ENCODE assay signal across 21 cellular contexts in the genomic region with DNA sequence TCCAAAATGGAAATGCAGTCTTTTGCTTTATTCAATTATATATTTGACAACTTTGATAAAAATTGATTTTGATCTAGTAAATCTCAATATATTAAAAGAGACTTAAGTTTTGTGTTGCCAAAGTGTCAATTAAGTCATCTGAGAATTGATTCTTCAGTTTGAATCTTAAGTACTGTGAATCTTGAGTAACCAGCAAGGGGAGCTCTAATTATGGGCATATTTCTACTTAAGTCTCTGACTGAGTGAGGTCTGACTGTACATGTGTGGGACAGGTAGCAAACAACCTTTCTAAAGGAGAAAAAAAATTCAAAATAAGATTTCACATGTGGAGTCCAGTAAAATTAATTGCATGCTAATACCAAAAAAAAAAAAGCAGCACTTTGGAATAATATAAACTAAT.
DNase-seq lines count a peak whose midpoint lies in the region; ATAC-seq and TF ChIP-seq lines count a peak whose summit lies in the region.
"Had no signal": no experiment of that assay in that cellular context is flagged by ENCODE, and none has a peak within 500 bp of the region (broad histone marks: within the 10 kb centered on the region; RNA-seq: fewer than 3 reads in every experiment).

No MANE protein-coding gene starts in this region.

- TF ChIP-seq EP300 in stomach (IDR thresholded peaks at IDR 0.05) = no peak

- H3K9me3 ChIP-seq in DOHH2 (ENCODE audit: control insufficient read depth, insufficient read depth, low read length) (peaks cover 6% of the 10 kb centered on the region; the same call in 1 of the 2 replicates), stomach (no peaks in the 10 kb centered on the region)

- H3K9me2 ChIP-seq in DOHH2 (replicated peaks; ENCODE audit: control insufficient read depth, low read length) = no peaks in the 10 kb centered on the region

- peaks cover 5% of the 10 kb centered on the region; the same call in 1 of the 2 replicates for H3K36me3 ChIP-seq in DOHH2 (ENCODE audit: control insufficient read depth, low read length)
- H3K36me3 ChIP-seq in stomach = no peaks in the 10 kb centered on the region

- TF ChIP-seq POLR2A in stomach (IDR thresholded peaks at IDR 0.05) = no peak

- H3K4me1 ChIP-seq in DOHH2 (ENCODE audit: control insufficient read depth, low read length) (peaks cover 26% of the 10 kb centered on the region), stomach (no peaks in the 10 kb centered on the region)

- H3K27me3 ChIP-seq in DOHH2 (ENCODE audit: control insufficient read depth, low read length) (no peaks in the 10 kb centered on the region), stomach (no peaks in the 10 kb centered on the region)

- H3K4me3 ChIP-seq in DOHH2 (ENCODE audit: low read length) (no peak overlapping the region), epithelial cell of esophagus (ENCODE audit: low read length) (no peak overlapping the region), stomach (no peak overlapping the region)

- H4K20me1 ChIP-seq in DOHH2 (ENCODE audit: control insufficient read depth, insufficient read depth, low read depth, low read length) = no peaks in the 10 kb centered on the region

- in situ Hi-C loops in ACHN (cut with HindIII; ENCODE audit: low pct_ligation_motif_present, low pct_unique_long_range_greater_than_20kb, low sequenced_read_pairs) = no loop called here

- intact Hi-C loops in stomach (cut with DNase I; ENCODE audit: low total_unique reads) = no loop called here

- peaks cover 14% of the 10 kb centered on the region for H3F3A ChIP-seq in DOHH2 (ENCODE audit: control insufficient read depth, insufficient read depth)

- TF ChIP-seq CTCF in DOHH2 (IDR thresholded peaks at IDR 0.05; ENCODE audit: low read depth, low read length, poor library complexity, severe bottlenecking) = peak; percentile 21
- TF ChIP-seq CTCF in epithelial cell of esophagus (IDR thresholded peaks at IDR 0.05; ENCODE audit: insufficient read depth, low read depth, low read length, missing control alignments) = no peak
- TF ChIP-seq CTCF in stomach (IDR thresholded peaks at IDR 0.05) = peak in 1 of 7 experiments; percentile 24

- no peak for ATAC-seq in HG03139 (IDR thresholded peaks at IDR 0.05; ENCODE audit: unreplicated experiment)
- ATAC-seq: activated CD4-positive, alpha-beta T cell treated with anti-CD3 and anti-CD28 coated beads for 36 hours; activated T-cell treated with anti-CD3 and anti-CD28 coated beads, Interleukin-2, amount 50 U/mL, for 72 hours; CD8-positive, alpha-beta T cell; Right ventricle myocardium inferior; stimulated activated memory B cell treated with anti-CD40 and anti-IgM and Interleukin-4, amounts not matched to agents 10 μg/mL and 1 μg/mL and 100 μg/mL, for 72 hours had no signal

- no peaks in the 10 kb centered on the region for H3K79me2 ChIP-seq in DOHH2 (ENCODE audit: control insufficient read depth, low read length)

- no peak overlapping the region for H3K4me2 ChIP-seq in DOHH2 (ENCODE audit: low read length)
- H3K4me2 ChIP-seq: KMS-11 had no signal

- DNase-seq in ACHN (peak; percentile 9), RKO (ENCODE audit: low spot score) (peak; percentile 6), epithelial cell of esophagus (ENCODE audit: low read depth) (peak; percentile 2), stomach (no peak), amygdala (lab: John Stamatoyannopoulos, UW) (no peak)
- DNase-seq: activated CD4-positive, alpha-beta T cell treated with anti-CD3 and anti-CD28 coated beads for 36 hours; activated naive CD4-positive, alpha-beta T cell treated with anti-CD3 and anti-CD28 coated beads, Interleukin-2, amount 50 U/mL, for 16 hours; activated T-cell treated with anti-CD3 and anti-CD28 coated beads, Interleukin-2, amount 50 U/mL, for 72 hours; CD8-positive, alpha-beta T cell; DMS79; effector CD8-positive, alpha-beta T cell; glutamatergic neuron; NCI-H1092; NCI-H2029 treated with DMSO at 0.1 percent for 48 hours; small intestine; SW 1271 had no signal

- peak overlapping the region; percentile 70; the same call in 1 of the 2 replicates for H3K27ac ChIP-seq in DOHH2 (ENCODE audit: low read depth, low read length)
- no peak overlapping the region for H3K27ac ChIP-seq in stomach
- H3K27ac ChIP-seq: KMS-11 had no signal

Comparison
In these comparisons a context has a peak if more than half of its experiments do, and no peak if none do; other contexts are left out.
1. DNase-seq: peak in ACHN (single experiment), RKO (single experiment) and epithelial cell of esophagus (single experiment); none in stomach (single experiment) and amygdala (0 of 56).